8 cellular contexts compared by ENCODE assay signal in genomic region chr9:20623748-20624124, GRCh38. TPM values are rescaled to one million over a fixed set of nuclear protein-coding genes. Genes with fewer than 3 reads are reported as not detected.
DNase-seq lines count a peak whose midpoint lies in the region; ATAC-seq and TF ChIP-seq lines count a peak whose summit lies in the region.

No MANE protein-coding gene starts in this region.

- no peaks in the 10 kb centered on the region for H3K27me3 ChIP-seq in right atrium auricular region

- no peaks in the 10 kb centered on the region for H3K9me3 ChIP-seq in right atrium auricular region

- no peaks in the 10 kb centered on the region for H3K27me3 Mint-ChIP-seq in activated naive CD8-positive, alpha-beta T cell treated with anti-CD3 and anti-CD28 coated beads, Interleukin-2, amount 50 U/mL, for 24 hours
- H3K27me3 Mint-ChIP-seq in memory B cell = peaks cover 12% of the 10 kb centered on the region

- H3K4me3 Mint-ChIP-seq in activated naive CD8-positive, alpha-beta T cell treated with anti-CD3 and anti-CD28 coated beads, Interleukin-2, amount 50 U/mL, for 24 hours = peak overlapping the region; percentile 91
- H3K4me3 Mint-ChIP-seq in memory B cell = peak overlapping the region; percentile 88

- peak overlapping the region; percentile 92 to 95 for H3K27ac ChIP-seq in right atrium auricular region

- H3K27ac Mint-ChIP-seq in activated naive CD8-positive, alpha-beta T cell treated with anti-CD3 and anti-CD28 coated beads, Interleukin-2, amount 50 U/mL, for 24 hours = peak overlapping the region; percentile 88
- H3K27ac Mint-ChIP-seq in memory B cell = peak overlapping the region; percentile 38

- H3K4me1 Mint-ChIP-seq in activated naive CD8-positive, alpha-beta T cell treated with anti-CD3 and anti-CD28 coated beads, Interleukin-2, amount 50 U/mL, for 24 hours = peaks cover 35% of the 10 kb centered on the region
- peaks cover 35% of the 10 kb centered on the region for H3K4me1 Mint-ChIP-seq in memory B cell

- H3K4me3 ChIP-seq in right atrium auricular region = peak overlapping the region; percentile 95 to 96

- TF ChIP-seq CTCF in right atrium auricular region (IDR thresholded peaks at IDR 0.05) = no peak

- H3K9me3 Mint-ChIP-seq in activated naive CD8-positive, alpha-beta T cell treated with anti-CD3 and anti-CD28 coated beads, Interleukin-2, amount 50 U/mL, for 24 hours = no peaks in the 10 kb centered on the region
- no peaks in the 10 kb centered on the region for H3K9me3 Mint-ChIP-seq in memory B cell

- peaks cover 0 to 24% of the 10 kb centered on the region in 2 donors for H3K4me1 ChIP-seq in right atrium auricular region

- no peaks in the 10 kb centered on the region for H3K36me3 ChIP-seq in right atrium auricular region

- intact Hi-C loops in Right ventricle myocardium inferior (cut with DNase I) = loop anchor here (1.0 to 10.0 kb wide), 8 partner anchors 60 to 696 kb away; no protein-coding TSS in a partner anchor

- DNase-seq in right atrium auricular region (ENCODE audit: low spot score) (no peak), Right ventricle myocardium inferior (ENCODE audit: missing footprints) (no peak), memory B cell (ENCODE audit: low spot score in 2 of 2) (no peak), SIG-M5 treated with dmso at 0.1 percent for 504 hours (lab: John Stamatoyannopoulos, UW; ENCODE audit: unreplicated experiment) (no peak), dedifferentiated amniotic fluid mesenchymal stem cell (ENCODE audit: extremely low spot score) (no peak)
- DNase-seq in activated naive CD8-positive, alpha-beta T cell treated with anti-CD3 and anti-CD28 coated beads, Interleukin-2, amount 50 U/mL, for 24 hours = no peak

- ATAC-seq in Right ventricle myocardium inferior (no peak), memory B cell (ENCODE audit: low read depth) (no peak), GM18907 (IDR thresholded peaks at IDR 0.05; ENCODE audit: unreplicated experiment) (no peak), GM18870 (IDR thresholded peaks at IDR 0.05; ENCODE audit: unreplicated experiment) (no peak)
- ATAC-seq in activated naive CD8-positive, alpha-beta T cell treated with anti-CD3 and anti-CD28 coated beads, Interleukin-2, amount 50 U/mL, for 24 hours = no peak

- H3K36me3 Mint-ChIP-seq in activated naive CD8-positive, alpha-beta T cell treated with anti-CD3 and anti-CD28 coated beads, Interleukin-2, amount 50 U/mL, for 24 hours (ENCODE audit: low read depth) = peaks cover 14% of the 10 kb centered on the region
- H3K36me3 Mint-ChIP-seq in memory B cell = no peaks in the 10 kb centered on the region

RNA-seq across cellular contexts. Expression of gene MLLT3, which starts 1.4 kb away (rescaled TPM):
- 1 to 10 TPM; 5.3 to 7.6 TPM for total RNA-seq in right atrium auricular region
- total RNA-seq in Right ventricle myocardium inferior = 14.6 TPM
